In genomic region chr14:72880164-72880563, GRCh38 we compare ENCODE assay signal across 28 cellular contexts. TPM values are rescaled to one million over a fixed set of nuclear protein-coding genes. Genes with fewer than 3 reads are reported as not detected.
DNase-seq lines count a peak whose midpoint lies in the region; ATAC-seq, FAIRE-seq and TF ChIP-seq lines count a peak whose summit lies in the region.
"Had no signal": no experiment of that assay in that cellular context is flagged by ENCODE, and none has a peak within 500 bp of the region (broad histone marks: within the 10 kb centered on the region; RNA-seq: fewer than 3 reads in every experiment).

No MANE protein-coding gene starts in this region.

- no peak for TF ChIP-seq RAD21 in GM12878 (IDR thresholded peaks at IDR 0.05; ENCODE audit: insufficient read depth, low read depth, low read length)

- no peak; the same call in 2 of the 3 replicates for ATAC-seq in GM12878
- no peak for ATAC-seq in stimulated activated effector memory CD8-positive, alpha-beta T cell treated with anti-CD3 and anti-CD28 coated beads, Interleukin-12 subunit alpha, Interleukin-12 subunit beta, amount 100 ng/mL, for 72 hours
- ATAC-seq: HCT116, T-cell had no signal

- H3K9ac ChIP-seq in GM12878 (ENCODE audit: control insufficient read depth, insufficient read depth, low read length) = no peak overlapping the region
- H3K9ac ChIP-seq: BLaER1 treated with 17β-estradiol and CSF1 and Interleukin-3, amounts not matched to agents 10 nM and 100 nM had no signal

- H2AFZ ChIP-seq in GM12878 (ENCODE audit: control insufficient read depth, low read depth, low read length) = no peak overlapping the region

- H3K4me3 ChIP-seq in GM12878 (no peak overlapping the region), dorsolateral prefrontal cortex (no peak overlapping the region)
- H3K4me3 ChIP-seq: BLaER1 treated with 17β-estradiol and CSF1 and Interleukin-3, amounts not matched to agents 10 nM and 100 nM had no signal

- no peaks in the 10 kb centered on the region for H3K9me3 Mint-ChIP-seq in stimulated activated effector memory CD8-positive, alpha-beta T cell treated with anti-CD3 and anti-CD28 coated beads, Interleukin-12 subunit alpha, Interleukin-12 subunit beta, amount 100 ng/mL, for 72 hours
- H3K9me3 Mint-ChIP-seq: IgD-negative memory B cell, T-cell had no signal

- intact Hi-C loops in GM12878 (cut with micrococcal nuclease; ENCODE audit: unreplicated experiment) (no loop called here), dorsolateral prefrontal cortex (cut with DNase I) (no loop called here)

- no peak for TF ChIP-seq POLR2A in GM12878 (IDR thresholded peaks at IDR 0.05; ENCODE audit: low read depth, low read length)

- H3K79me2 ChIP-seq in GM12878 (ENCODE audit: control insufficient read depth, insufficient read depth, low read length) = no peaks in the 10 kb centered on the region

- BruUV-seq in GM12878 (replicated peaks; lab: Mats Ljungman, UMichigan) = no TSS peak

- H3K4me2 ChIP-seq in GM12878 (ENCODE audit: control insufficient read depth, insufficient read depth) = no peak overlapping the region

- H3K4me1 ChIP-seq in GM12878 (ENCODE audit: control insufficient read depth, insufficient read depth, low read length) = peaks cover 14% of the 10 kb centered on the region

- H3K27me3 ChIP-seq in GM12878 (replicated peaks in 1 of 2; ENCODE audit: control insufficient read depth in 2 of 2, insufficient read depth in 2 of 2, low read length in 1 of 2) (no peaks in the 10 kb centered on the region), dorsolateral prefrontal cortex (no peaks in the 10 kb centered on the region)
- H3K27me3 ChIP-seq: BLaER1 treated with 17β-estradiol and CSF1 and Interleukin-3, amounts not matched to agents 10 nM and 100 nM had no signal

- H3K27ac ChIP-seq in KOPT-K1 (ENCODE audit: low read depth, low read length, poor library complexity, severe bottlenecking) (peak overlapping the region; percentile 17), GM12878 (ENCODE audit: control insufficient read depth, insufficient read depth) (no peak overlapping the region), dorsolateral prefrontal cortex (no peak overlapping the region)
- H3K27ac ChIP-seq: BLaER1 treated with 17β-estradiol and CSF1 and Interleukin-3, amounts not matched to agents 10 nM and 100 nM; RWPE1 had no signal

- H4K20me1 ChIP-seq in GM12878 (ENCODE audit: control insufficient read depth, insufficient read depth) = no peaks in the 10 kb centered on the region
- H4K20me1 ChIP-seq: BLaER1 treated with 17β-estradiol and CSF1 and Interleukin-3, amounts not matched to agents 10 nM and 100 nM had no signal

- no peaks in the 10 kb centered on the region for H3K9me3 ChIP-seq in KOPT-K1 (ENCODE audit: insufficient read depth, low read length, poor library complexity, severe bottlenecking)
- H3K9me3 ChIP-seq in GM12878 (replicated peaks; ENCODE audit: control insufficient read depth, insufficient read depth, low read length) = no peaks in the 10 kb centered on the region; the same call in 2 of the 3 replicates
- H3K9me3 ChIP-seq: BLaER1 treated with 17β-estradiol and CSF1 and Interleukin-3, amounts not matched to agents 10 nM and 100 nM had no signal

- H3K4me1 Mint-ChIP-seq in stimulated activated effector memory CD8-positive, alpha-beta T cell treated with anti-CD3 and anti-CD28 coated beads, Interleukin-12 subunit alpha, Interleukin-12 subunit beta, amount 100 ng/mL, for 72 hours = peaks cover 33% of the 10 kb centered on the region

- FAIRE-seq in GM12878 (lab: Jason Lieb, UNC) = no peak
- FAIRE-seq: A204.1, GM19239 had no signal

- no peak for TF ChIP-seq EP300 in GM12878 (IDR thresholded peaks at IDR 0.05; ENCODE audit: borderline replicate concordance in 1 of 2, control insufficient read depth in 1 of 2, low read depth in 2 of 2, low read length in 2 of 2)

- SMC1A ChIA-PET in GM12878 (lab: Charles Lee; ENCODE audit: uncharacterized antibody, unreplicated experiment) = no interaction called here

- peak; percentile 17 for DNase-seq in NCI-H748 (lab: John Stamatoyannopoulos, UW; ENCODE audit: unreplicated experiment)
- DNase-seq in NCI-H748 treated with DMSO at 0.1 percent for 48 hours (lab: John Stamatoyannopoulos, UW) = no peak
- no peak for DNase-seq in GM12878 (ENCODE audit: low read depth, low spot score)
- no peak for DNase-seq in stimulated activated effector memory CD8-positive, alpha-beta T cell treated with anti-CD3 and anti-CD28 coated beads, Interleukin-12 subunit alpha, Interleukin-12 subunit beta, amount 100 ng/mL, for 72 hours (ENCODE audit: low spot score in 2 of 2)
- DNase-seq in NCI-H1436 (lab: John Stamatoyannopoulos, UW) = no peak
- no peak for DNase-seq in dorsolateral prefrontal cortex
- DNase-seq: CD4-positive, alpha-beta memory T cell; COR-L47; DMS79; GF-D8; Karpas-422; NCI-H1105; NCI-H146; NCI-H1930; NCI-H2107; NCI-H226; NCI-H510A; NCI-H69; NK-92 treated with Interleukin-12 subunit alpha and Interleukin-12 subunit beta, amount 100 ng/mL, for 24 hours; SHP77; T-cell had no signal

- no peak overlapping the region for H3K4me3 Mint-ChIP-seq in stimulated activated effector memory CD8-positive, alpha-beta T cell treated with anti-CD3 and anti-CD28 coated beads, Interleukin-12 subunit alpha, Interleukin-12 subunit beta, amount 100 ng/mL, for 72 hours
- H3K4me3 Mint-ChIP-seq: CD4-positive, alpha-beta memory T cell; T-cell had no signal

- TF ChIP-seq CTCF in GM12878 (IDR thresholded peaks at IDR 0.05 in 2 of 3, conservative IDR thresholded peaks at IDR 0.05 in 1 of 3; ENCODE audit: control insufficient read depth in 2 of 3, extremely low read depth in 1 of 3, insufficient read depth in 1 of 3, low read depth in 3 of 3, low read length in 3 of 3) (no peak), dorsolateral prefrontal cortex (IDR thresholded peaks at IDR 0.05 in 54 of 56, conservative IDR thresholded peaks at IDR 0.05 in 2 of 56; ENCODE audit: low read depth in 1 of 56, partially characterized antibody in 56 of 56) (no peak)

- RAD21 ChIA-PET in GM12878 (lab: Charles Lee; ENCODE audit: unreplicated experiment) = no interaction called here

- POLR2A ChIA-PET in GM12878 (lab: Charles Lee) = no interaction called here

- H3K27ac Mint-ChIP-seq in stimulated activated effector memory CD8-positive, alpha-beta T cell treated with anti-CD3 and anti-CD28 coated beads, Interleukin-12 subunit alpha, Interleukin-12 subunit beta, amount 100 ng/mL, for 72 hours = peak overlapping the region; percentile 38
- H3K27ac Mint-ChIP-seq: CD4-positive, alpha-beta memory T cell; T-cell had no signal

- H3K36me3 ChIP-seq in KOPT-K1 (ENCODE audit: insufficient read depth, low read length) (peaks cover 9% of the 10 kb centered on the region), GM12878 (ENCODE audit: control insufficient read depth in 2 of 2, insufficient read depth in 2 of 2, low read length in 1 of 2) (no peaks in the 10 kb centered on the region)
- H3K36me3 ChIP-seq: BLaER1 treated with 17β-estradiol and CSF1 and Interleukin-3, amounts not matched to agents 10 nM and 100 nM had no signal

- CTCF ChIA-PET in GM12878 (lab: Yijun Ruan, JAX) = interaction anchor here (0.6 kb wide), 1 partner anchor 240 kb away, joined by 4 read pairs; no protein-coding TSS in a partner anchor

- WGBS in GM12878 (ENCODE audit: insufficient coverage, insufficient replicate concordance, low lambda C conversion rate, missing lambda C conversion rate) = 90% methylated on average over 2 of the region's 2 CpGs

- H3K36me3 Mint-ChIP-seq in stimulated activated effector memory CD8-positive, alpha-beta T cell treated with anti-CD3 and anti-CD28 coated beads, Interleukin-12 subunit alpha, Interleukin-12 subunit beta, amount 100 ng/mL, for 72 hours = no peaks in the 10 kb centered on the region
- H3K36me3 Mint-ChIP-seq: CD4-positive, alpha-beta memory T cell had no signal

- in situ Hi-C loops in GM12878 (cut with MboI) = no loop called here

TF ChIP-seq in GM12878, 131 proteins besides CTCF, POLR2A, EP300 and RAD21 (continues in another document):
- no peak for TF ChIP-seq BHLHE40 (IDR thresholded peaks at IDR 0.05; ENCODE audit: borderline replicate concordance in 1 of 2, low read depth in 2 of 2, low read length in 1 of 2)

RNA-seq across cellular contexts. Expression of gene DPF3, which starts 13.7 kb away (rescaled TPM):
- total RNA-seq in GM12878 (2013; cell fraction: nucleolus; rRNA removed) = 7.7 and 11.6 TPM in 2 replicates
- total RNA-seq in GM12878 (2014; rRNA removed) = 1.9 and 3.6 TPM in 2 replicates
- total RNA-seq in GM12878 (2014; rRNA removed; fragmentation: Illumina TruSeq; extraction: Trizol) = 1.5 and 2.5 TPM in 2 replicates
- total RNA-seq in GM12878 (2021) = 2.7 and 3.2 TPM in 2 replicates
- polyA plus RNA-seq in GM12878 (2011; ENCODE audit: low read depth) = 0.29 TPM
- polyA plus RNA-seq in GM12878 (2011; rRNA removed) = 7.3 and 8.0 TPM in 2 replicates
- polyA plus RNA-seq in GM12878 (2011; cell fraction: cytosol; rRNA removed) = 4.3 and 5.3 TPM in 2 replicates
- 23.5 and 28.7 TPM in 2 replicates for polyA plus RNA-seq in GM12878 (2011; cell fraction: nucleus; rRNA removed)
- 0.59 and 1.2 TPM in 2 replicates for polyA plus RNA-seq in GM12878 (2012)
- polyA plus RNA-seq in GM12878 (2014; fragmentation: Illumina TruSeq; extraction: Trizol) = 2.5 and 3.3 TPM in 2 replicates
- under 1 TPM; 0.69 to 0.87 TPM for polyA plus RNA-seq in GM12878 (2014; fragmentation: Nextera tagmentation; extraction: Ambion mirVana)
- 3.2 and 3.8 TPM in 2 replicates for polyA plus RNA-seq in GM12878 (2014; rRNA removed)
- 1 to 10 TPM; 1.7 to 1.8 TPM for polyA plus RNA-seq in GM12878 (2016; fragmentation: Nextera tagmentation; extraction: Ambion mirVana)
- 7.5 and 12.8 TPM in 2 replicates for polyA minus RNA-seq in GM12878 (2011; rRNA and poly(A)+ RNA removed)
- polyA minus RNA-seq in GM12878 (2011; cell fraction: cytosol; rRNA and poly(A)+ RNA removed) = 2.7 and 3.8 TPM in 2 replicates
- 15.7 and 40.2 TPM in 2 replicates for polyA minus RNA-seq in GM12878 (2011; cell fraction: nucleus; rRNA and poly(A)+ RNA removed)
- 10 to 100 TPM; 11.7 to 36.8 (median 19.0) TPM for total RNA-seq in dorsolateral prefrontal cortex

RNA-seq across cellular contexts. Expression of gene DCAF4, which starts 46.1 kb away (rescaled TPM):
- total RNA-seq in GM12878 (2013; cell fraction: nucleolus; rRNA removed) = 94.2 and 107 TPM in 2 replicates
- 20.5 and 22.6 TPM in 2 replicates for total RNA-seq in GM12878 (2014; rRNA removed)
- 20.6 and 21.6 TPM in 2 replicates for total RNA-seq in GM12878 (2014; rRNA removed; fragmentation: Illumina TruSeq; extraction: Trizol)
- total RNA-seq in GM12878 (2021) = 24.9 and 29.4 TPM in 2 replicates
- polyA plus RNA-seq in GM12878 (2011; ENCODE audit: low read depth) = 13.8 TPM
- 33.7 and 44.8 TPM in 2 replicates for polyA plus RNA-seq in GM12878 (2011; rRNA removed)
- polyA plus RNA-seq in GM12878 (2011; cell fraction: cytosol; rRNA removed) = 42.0 and 54.1 TPM in 2 replicates
- 108 and 118 TPM in 2 replicates for polyA plus RNA-seq in GM12878 (2011; cell fraction: nucleus; rRNA removed)
- 13.2 and 13.5 TPM in 2 replicates for polyA plus RNA-seq in GM12878 (2012)
- polyA plus RNA-seq in GM12878 (2014; fragmentation: Illumina TruSeq; extraction: Trizol) = 25.5 and 51.1 TPM in 2 replicates
- 1 to 10 TPM; 2.6 to 3.1 TPM for polyA plus RNA-seq in GM12878 (2014; fragmentation: Nextera tagmentation; extraction: Ambion mirVana)
- polyA plus RNA-seq in GM12878 (2014; rRNA removed) = 26.2 and 28.3 TPM in 2 replicates
- polyA plus RNA-seq in GM12878 (2016; fragmentation: Nextera tagmentation; extraction: Ambion mirVana) = 10 to 100 TPM; 18.7 to 18.8 TPM
- 37.8 and 51.0 TPM in 2 replicates for polyA minus RNA-seq in GM12878 (2011; rRNA and poly(A)+ RNA removed)
- 5.9 and 12.5 TPM in 2 replicates for polyA minus RNA-seq in GM12878 (2011; cell fraction: cytosol; rRNA and poly(A)+ RNA removed)
- polyA minus RNA-seq in GM12878 (2011; cell fraction: nucleus; rRNA and poly(A)+ RNA removed) = 42.4 and 56.1 TPM in 2 replicates
- 10 to 100 TPM in 119 of 120 experiments, 1 to 10 TPM in 1; 7.9 to 32.3 (median 20.1) TPM for total RNA-seq in dorsolateral prefrontal cortex
